In the genomic region with DNA sequence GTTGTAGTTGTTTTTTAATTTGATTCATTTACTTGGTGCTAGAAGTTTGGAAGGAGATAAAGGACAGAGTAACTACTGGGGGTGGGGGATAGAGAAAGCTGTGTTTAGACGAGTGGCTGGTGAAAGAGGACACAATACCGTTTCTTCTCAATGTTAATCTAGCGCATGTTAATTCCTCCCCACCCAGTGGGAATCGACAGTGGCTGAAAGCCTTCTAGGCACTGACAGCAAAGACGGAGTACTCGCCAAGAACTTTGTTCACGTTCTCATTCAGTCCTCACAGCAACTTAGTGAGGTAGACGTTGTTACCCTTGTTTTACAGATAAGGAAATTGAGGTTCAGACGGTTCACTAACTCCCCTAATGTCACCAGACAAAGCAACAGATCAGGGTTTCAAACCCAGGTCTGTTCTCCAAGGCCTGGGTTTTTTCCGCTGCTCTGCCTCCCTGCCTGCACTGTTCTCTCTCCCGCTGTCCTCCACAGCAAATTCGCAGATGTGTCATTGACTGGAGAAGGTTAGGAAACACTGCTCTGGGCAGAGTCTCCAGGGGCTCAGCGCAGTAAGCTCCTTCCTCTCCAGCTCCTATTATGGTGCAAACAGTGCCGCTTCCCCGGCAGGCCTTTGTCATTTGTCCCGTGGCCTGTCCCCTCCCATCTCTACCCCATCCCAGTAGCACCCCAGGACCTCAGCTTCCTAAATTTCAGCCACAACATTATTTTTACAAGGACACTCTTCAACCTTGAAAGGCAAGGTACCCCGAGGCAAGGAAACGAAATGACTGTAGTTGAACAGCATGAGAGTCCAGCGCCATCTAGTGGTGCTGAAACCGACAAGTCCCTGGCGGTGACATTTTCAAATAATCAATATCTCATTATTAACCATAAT, we compare ENCODE assay signal across 8 cellular contexts. TPM values are rescaled to one million over a fixed set of nuclear protein-coding genes. Genes with fewer than 3 reads are reported as not detected.
DNase-seq lines count a peak whose midpoint lies in the region; ATAC-seq, FAIRE-seq and TF ChIP-seq lines count a peak whose summit lies in the region.

No MANE protein-coding gene starts in this region.

- peak; percentile 34 for DNase-seq in GM12892 (ENCODE audit: insufficient read length)
- DNase-seq in NCI-H1417 treated with DMSO at 0.1 percent for 48 hours (lab: John Stamatoyannopoulos, UW), result peak; percentile 60
- DNase-seq in T-helper 17 cell, result peak; percentile 36 to 58 (median 50)
- peak in 1 of 2 donors; percentile 85 for DNase-seq in ascending aorta (ENCODE audit: low spot score in 2 of 2)
- DNase-seq in hepatocyte (ENCODE audit: low spot score), result peak; percentile 88
- DNase-seq in psoas muscle, result peak; percentile 67 to 82

- H3K36me3 ChIP-seq in ascending aorta (peaks cover 0 to 11% of the 10 kb centered on the region in 2 donors), hepatocyte (replicated peaks; ENCODE audit: insufficient read depth, low read depth) (no peaks in the 10 kb centered on the region), psoas muscle (ENCODE audit: insufficient read depth in 1 of 2, low read depth in 1 of 2) (peaks cover 6% of the 10 kb centered on the region in 2 donors), urinary bladder (ENCODE audit: insufficient read depth) (no peaks in the 10 kb centered on the region)

- no peaks in the 10 kb centered on the region for H3K9me2 ChIP-seq in hepatocyte (replicated peaks; ENCODE audit: insufficient read depth)

- no peak overlapping the region for H3K4me3 Mint-ChIP-seq in T-helper 17 cell

- no peaks in the 10 kb centered on the region for H4K20me1 ChIP-seq in hepatocyte (ENCODE audit: insufficient read depth, poor library complexity, severe bottlenecking)

- H3K27me3 Mint-ChIP-seq in T-helper 17 cell, result no peaks in the 10 kb centered on the region

- peak; percentile 63 for FAIRE-seq in GM12892 (lab: Jason Lieb, UNC)

- intact Hi-C loops in ascending aorta (cut with DNase I) (loop anchor here (1.0 to 10.0 kb wide), 5 partner anchors 17 to 701 kb away; partner anchors contain the start of genes MRPS23 and MSI2), psoas muscle (cut with DNase I) (loop anchor here (5.0 to 10.0 kb wide), 3 partner anchors 228 to 696 kb away; no protein-coding TSS in a partner anchor)

- peaks cover 10% of the 10 kb centered on the region for H3K4me1 Mint-ChIP-seq in T-helper 17 cell

- H2AFZ ChIP-seq in hepatocyte, result peak overlapping the region; percentile 39

- peak overlapping the region; percentile 85 for H3K4me2 ChIP-seq in hepatocyte

- H3K4me1 ChIP-seq in ascending aorta, result peaks cover 10 to 19% of the 10 kb centered on the region in 2 donors
- no peaks in the 10 kb centered on the region for H3K4me1 ChIP-seq in hepatocyte (ENCODE audit: insufficient read depth)
- H3K4me1 ChIP-seq in psoas muscle, result peaks cover 36% of the 10 kb centered on the region
- no peaks in the 10 kb centered on the region for H3K4me1 ChIP-seq in urinary bladder (ENCODE audit: insufficient read depth)

- H3K27me3 ChIP-seq in ascending aorta, result no peaks in the 10 kb centered on the region
- H3K27me3 ChIP-seq in hepatocyte, result no peaks in the 10 kb centered on the region
- no peaks in the 10 kb centered on the region for H3K27me3 ChIP-seq in psoas muscle (ENCODE audit: insufficient read depth in 3 of 3, low read length in 2 of 3)

- peak; percentile 86 to 93 (median 92) for TF ChIP-seq CTCF in ascending aorta (IDR thresholded peaks at IDR 0.05)
- TF ChIP-seq CTCF in hepatocyte (IDR thresholded peaks at IDR 0.05; ENCODE audit: poor library complexity), result peak; percentile 94
- TF ChIP-seq CTCF in psoas muscle (IDR thresholded peaks at IDR 0.05), result peak; percentile 93

- no peaks in the 10 kb centered on the region for H3K36me3 Mint-ChIP-seq in T-helper 17 cell (ENCODE audit: low read depth)

- H3K27ac ChIP-seq in ascending aorta, result peak overlapping the region; percentile 62 to 88
- peak overlapping the region; percentile 11 for H3K27ac ChIP-seq in hepatocyte
- H3K27ac ChIP-seq in psoas muscle, result peak overlapping the region; percentile 68
- H3K27ac ChIP-seq in urinary bladder (ENCODE audit: low read depth), result peak overlapping the region; percentile 26

- no peaks in the 10 kb centered on the region for H3K79me2 ChIP-seq in hepatocyte

- H3K9me3 ChIP-seq in T-helper 17 cell (ENCODE audit: control insufficient read depth, low read length, poor library complexity, severe bottlenecking) (no peaks in the 10 kb centered on the region), ascending aorta (no peaks in the 10 kb centered on the region), hepatocyte (ENCODE audit: low read depth) (no peaks in the 10 kb centered on the region), psoas muscle (no peaks in the 10 kb centered on the region)

- peak overlapping the region; percentile 51 to 60 for H3K4me3 ChIP-seq in ascending aorta
- peak overlapping the region; percentile 24 for H3K4me3 ChIP-seq in hepatocyte
- H3K4me3 ChIP-seq in psoas muscle, result peak overlapping the region; percentile 60
- H3K4me3 ChIP-seq in urinary bladder (ENCODE audit: low read depth, low read length), result peak overlapping the region; percentile 2

- ATAC-seq in T-helper 17 cell (peak; percentile 83), psoas muscle (peak; percentile 68 to 83 (median 81)), HG02884 (IDR thresholded peaks at IDR 0.05; ENCODE audit: unreplicated experiment) (no peak)

- no peak for TF ChIP-seq POLR2A in GM12892 (IDR thresholded peaks at IDR 0.05; ENCODE audit: low read depth, low read length)

- H3K27ac Mint-ChIP-seq in T-helper 17 cell, result no peak overlapping the region

- WGBS in hepatocyte (ENCODE audit: low lambda C conversion rate, missing lambda C conversion rate), result 11% methylated on average over 21 of the region's 21 CpGs
- WGBS in psoas muscle, 3 donors, result 10 to 12% (median 11%) methylated on average over 21 of the region's 21 CpGs
- WGBS in urinary bladder, result 6% methylated on average over 21 of the region's 21 CpGs

RNA-seq across cellular contexts. Expression of gene MRPS23, which starts 16.9 kb away (rescaled TPM):
- polyA plus RNA-seq in GM12892 (2012; ENCODE audit: missing spikeins), result 83.1 TPM
- total RNA-seq in T-helper 17 cell, result 10 to 100 TPM; 16.6 to 17.0 TPM
- total RNA-seq in ascending aorta, result 2.0 TPM
- total RNA-seq in hepatocyte, result 21.9 and 35.1 TPM in 2 replicates
- polyA plus RNA-seq in hepatocyte, result 44.2 and 50.4 TPM in 2 replicates
- 10 to 100 TPM; 27.2 to 58.0 (median 40.4) TPM for total RNA-seq in psoas muscle
- polyA plus RNA-seq in psoas muscle, result 10 to 100 TPM; 49.2 to 91.1 (median 76.2) TPM
- total RNA-seq in urinary bladder, result 17.3 TPM
- polyA plus RNA-seq in urinary bladder, result 41.2 TPM

Comparison
In these comparisons a context has a peak if more than half of its experiments do, and no peak if none do; other contexts are left out.
1. H3K27ac ChIP-seq: peak in every context shown above with its lines; median percentile 75 in ascending aorta; 68 in psoas muscle; 26 in urinary bladder; 11 in hepatocyte.
2. H3K4me3 ChIP-seq: peak in every context shown above with its lines; median percentile 60 in psoas muscle; 56 in ascending aorta; 24 in hepatocyte; 2 in urinary bladder.